ENCODE assay signal across 9 cellular contexts in the genomic region with DNA sequence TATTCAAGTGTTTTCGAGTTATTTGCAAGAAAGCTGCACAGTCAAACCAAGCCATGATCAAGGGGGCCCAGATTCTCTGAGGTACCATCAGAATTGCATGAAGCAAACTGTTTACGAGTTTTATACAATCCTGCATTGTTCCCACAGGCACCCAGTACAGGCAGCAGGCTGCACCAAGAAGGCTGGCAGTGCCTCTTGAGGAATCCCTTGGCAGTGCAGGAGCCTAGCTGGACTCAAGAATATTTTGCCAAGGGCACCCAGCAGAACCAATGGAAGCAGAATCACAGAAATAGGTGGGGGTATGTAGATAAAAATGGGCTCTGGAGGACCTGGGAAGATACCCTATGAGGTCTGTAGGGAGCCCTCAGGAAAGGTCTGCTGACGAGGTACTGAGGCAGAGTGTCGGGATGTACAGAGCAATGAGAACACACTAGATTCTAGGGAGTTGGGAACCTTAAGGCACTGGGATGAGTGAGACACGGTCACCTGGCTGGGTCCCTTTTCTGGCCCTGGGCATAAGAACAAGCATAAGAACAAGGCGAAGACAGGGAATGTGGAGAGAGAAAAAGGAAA. TPM values are rescaled to one million over a fixed set of nuclear protein-coding genes. Genes with fewer than 3 reads are reported as not detected.
DNase-seq lines count a peak whose midpoint lies in the region; ATAC-seq and TF ChIP-seq lines count a peak whose summit lies in the region.
"Had no signal": no experiment of that assay in that cellular context is flagged by ENCODE, and none has a peak within 500 bp of the region (broad histone marks: within the 10 kb centered on the region; RNA-seq: fewer than 3 reads in every experiment).

No MANE protein-coding gene starts in this region.

- H3K27me3 Mint-ChIP-seq in CD8-positive, alpha-beta T cell (ENCODE audit: low read depth), result no peaks in the 10 kb centered on the region

- CTCF ChIA-PET in CD8-positive, alpha-beta T cell (lab: Charles Lee), result interaction anchor here (0.6 kb wide), 1 partner anchor 615 kb away, joined by 3 read pairs; no protein-coding TSS in a partner anchor

- DNase-seq in EH (ENCODE audit: low read depth) (peak; percentile 61), NCI-H1436 treated with DMSO at 0.1 percent for 48 hours (lab: John Stamatoyannopoulos, UW) (peak; percentile 5), caudate nucleus (lab: John Stamatoyannopoulos, UW) (peak in 58 of 61 donors; percentile 0 to 89 (median 50)), mucosa of descending colon (peak in 1 of 3 donors; percentile 5)
- DNase-seq in CD8-positive, alpha-beta T cell, result no peak
- no peak for DNase-seq in stimulated activated CD4-positive, alpha-beta T cell treated with anti-CD3 and anti-CD28 coated beads, Interleukin-4, amount 100 ng/mL, for 1 hour

- H3K9me3 Mint-ChIP-seq in CD8-positive, alpha-beta T cell, result no peaks in the 10 kb centered on the region
- H3K9me3 Mint-ChIP-seq: IgD-negative memory B cell had no signal

- H3K27ac Mint-ChIP-seq in CD8-positive, alpha-beta T cell, result no peak overlapping the region
- H3K27ac Mint-ChIP-seq: IgD-negative memory B cell had no signal

- intact Hi-C loops in mucosa of descending colon (cut with DNase I, micrococcal nuclease), result no loop called here
- intact Hi-C loops in CD8-positive, alpha-beta T cell (cut with DNase I, micrococcal nuclease), result no loop called here

- H3K4me3 ChIP-seq in mucosa of descending colon, result no peak overlapping the region
- no peak overlapping the region for H3K4me3 ChIP-seq in CD8-positive, alpha-beta T cell (ENCODE audit: low read depth, low read length)

- POLR2A ChIA-PET in CD8-positive, alpha-beta T cell (lab: Charles Lee), result no interaction called here

- no peak overlapping the region for H3K4me3 Mint-ChIP-seq in CD8-positive, alpha-beta T cell
- H3K4me3 Mint-ChIP-seq: IgD-negative memory B cell had no signal

- H3K36me3 Mint-ChIP-seq in CD8-positive, alpha-beta T cell, result no peaks in the 10 kb centered on the region
- H3K36me3 Mint-ChIP-seq: IgD-negative memory B cell had no signal

- no peaks in the 10 kb centered on the region for H3K4me1 ChIP-seq in mucosa of descending colon (ENCODE audit: low read depth)
- no peaks in the 10 kb centered on the region for H3K4me1 ChIP-seq in CD8-positive, alpha-beta T cell (ENCODE audit: insufficient read depth, low read length)

- H3K9me3 ChIP-seq in mucosa of descending colon, result no peaks in the 10 kb centered on the region
- H3K9me3 ChIP-seq in CD8-positive, alpha-beta T cell (ENCODE audit: low read length), result no peaks in the 10 kb centered on the region

- TF ChIP-seq CTCF in mucosa of descending colon (IDR thresholded peaks at IDR 0.05), result peak; percentile 36
- no peak for TF ChIP-seq CTCF in CD8-positive, alpha-beta T cell (IDR thresholded peaks at IDR 0.05)

- no peaks in the 10 kb centered on the region for H3K4me1 Mint-ChIP-seq in CD8-positive, alpha-beta T cell (ENCODE audit: low read depth)
- H3K4me1 Mint-ChIP-seq: IgD-negative memory B cell had no signal

- ATAC-seq in mucosa of descending colon (peak; percentile 78), GM18870 (IDR thresholded peaks at IDR 0.05; ENCODE audit: unreplicated experiment) (no peak), HG02938 (IDR thresholded peaks at IDR 0.05; ENCODE audit: unreplicated experiment) (no peak)
- ATAC-seq in CD8-positive, alpha-beta T cell, result no peak

- H3K36me3 ChIP-seq in mucosa of descending colon (ENCODE audit: low read depth), result no peaks in the 10 kb centered on the region
- H3K36me3 ChIP-seq in CD8-positive, alpha-beta T cell (ENCODE audit: insufficient read depth, low read length), result no peaks in the 10 kb centered on the region

- H3K27me3 ChIP-seq in CD8-positive, alpha-beta T cell (ENCODE audit: insufficient read depth, low read length), result no peaks in the 10 kb centered on the region

- H3K27ac ChIP-seq in caudate nucleus (ENCODE audit: low read depth, low read length), result peak overlapping the region; percentile 94
- H3K27ac ChIP-seq in CD8-positive, alpha-beta T cell (ENCODE audit: low read depth, low read length), result no peak overlapping the region

RNA-seq across cellular contexts. Expression of gene PLP1, which starts 2.5 kb away (rescaled TPM):
- 10 to 100 TPM in 1 of 3 donors, 1 to 10 TPM in 2; 3.7 to 65.0 (median 4.9) TPM for total RNA-seq in mucosa of descending colon
- not detected for total RNA-seq in CD8-positive, alpha-beta T cell

RNA-seq across cellular contexts. Expression of gene RAB9B, which starts 57.9 kb away (rescaled TPM):
- 1 to 10 TPM in 1 of 3 donors, under 1 TPM in 2; 0.69 to 8.0 (median 0.82) TPM for total RNA-seq in mucosa of descending colon
- total RNA-seq in CD8-positive, alpha-beta T cell, result under 1 TPM in 1 of 2 experiments, not detected in 1; 0.08 TPM

Comparison
In these comparisons a context has a peak if more than half of its experiments do, and no peak if none do; other contexts are left out.
1. DNase-seq: peak in EH (single experiment), NCI-H1436 treated with DMSO at 0.1 percent for 48 hours (single experiment) and caudate nucleus (58 of 61); none in CD8-positive, alpha-beta T cell (0 of 7) and stimulated activated CD4-positive, alpha-beta T cell treated with anti-CD3 and anti-CD28 coated beads, Interleukin-4, amount 100 ng/mL, for 1 hour (single experiment).
2. RNA of gene PLP1, which starts 2.5 kb away (total RNA-seq): 3.7 to 65.0 TPM in mucosa of descending colon; not detected in CD8-positive, alpha-beta T cell; every median in the first group is over 4 times any median in the second.